ENCODE assay signal across 7 cellular contexts in genomic region chr3:39108309-39108708, GRCh38. TPM values are rescaled to one million over a fixed set of nuclear protein-coding genes. Genes with fewer than 3 reads are reported as not detected.
DNase-seq lines count a peak whose midpoint lies in the region; ATAC-seq and TF ChIP-seq lines count a peak whose summit lies in the region.

No MANE protein-coding gene starts in this region.

- ATAC-seq in GM18511 (IDR thresholded peaks at IDR 0.05; ENCODE audit: unreplicated experiment) (peak; percentile 85), GM21825 (IDR thresholded peaks at IDR 0.05; ENCODE audit: unreplicated experiment) (peak; percentile 80)

- H3K9me2 ChIP-seq in MM.1S (replicated peaks; ENCODE audit: insufficient read depth, low read length), result no peaks in the 10 kb centered on the region
- no peaks in the 10 kb centered on the region for H3K9me2 ChIP-seq in neural cell (ENCODE audit: insufficient read depth, low read length)

- H3K27ac ChIP-seq in MM.1S (ENCODE audit: low read length), result peak overlapping the region; percentile 87
- H3K27ac ChIP-seq in neural cell (ENCODE audit: low read length), result peak overlapping the region; percentile 69

- H3K9ac ChIP-seq in MM.1S (ENCODE audit: low read length) (peak overlapping the region; percentile 86; the same call in 1 of the 2 replicates), neural cell (ENCODE audit: low read length) (peak overlapping the region; percentile 83)

- H3K36me3 ChIP-seq in MM.1S (replicated peaks; ENCODE audit: insufficient read depth, low read length) (no peaks in the 10 kb centered on the region), neural cell (ENCODE audit: insufficient read depth, low read length) (no peaks in the 10 kb centered on the region)

- H3K79me2 ChIP-seq in MM.1S (ENCODE audit: low read length), result peaks cover 38% of the 10 kb centered on the region
- H3K79me2 ChIP-seq in neural cell (replicated peaks; ENCODE audit: insufficient read depth, low read length), result peaks cover 21% of the 10 kb centered on the region

- no peak for TF ChIP-seq RAD21 in neural cell (conservative IDR thresholded peaks at IDR 0.05)

- H3K27me3 ChIP-seq in MM.1S (replicated peaks; ENCODE audit: insufficient read depth, low read length), result no peaks in the 10 kb centered on the region
- H3K27me3 ChIP-seq in neural cell (ENCODE audit: insufficient read depth, low read depth, low read length), result no peaks in the 10 kb centered on the region

- H3K4me3 ChIP-seq in MM.1S (ENCODE audit: low read length), result peak overlapping the region; percentile 99
- H3K4me3 ChIP-seq in neural cell (ENCODE audit: low read length), result peak overlapping the region; percentile 99

- TF ChIP-seq EP300 in neural cell (conservative IDR thresholded peaks at IDR 0.05; ENCODE audit: poor library complexity, severe bottlenecking), result no peak

- TF ChIP-seq CTCF in MM.1S (IDR thresholded peaks at IDR 0.05; ENCODE audit: low read length), result no peak
- TF ChIP-seq CTCF in neural cell (IDR thresholded peaks at IDR 0.05; ENCODE audit: poor library complexity, severe bottlenecking), result no peak

- H3K4me1 ChIP-seq in MM.1S (ENCODE audit: low read length), result peaks cover 29% of the 10 kb centered on the region

- H4K20me1 ChIP-seq in MM.1S (ENCODE audit: insufficient read depth, low read length) (no peaks in the 10 kb centered on the region), neural cell (ENCODE audit: insufficient read depth) (no peaks in the 10 kb centered on the region)

- H3F3A ChIP-seq in MM.1S (ENCODE audit: insufficient read depth, low read length) (peaks cover 12% of the 10 kb centered on the region), neural cell (ENCODE audit: insufficient read depth, low read length, poor library complexity, severe bottlenecking) (peaks cover 4% of the 10 kb centered on the region)

- H3K9me3 ChIP-seq in MM.1S (replicated peaks; ENCODE audit: insufficient read depth, low read length) (no peaks in the 10 kb centered on the region), neural cell (ENCODE audit: low read length) (no peaks in the 10 kb centered on the region)

- H3K4me2 ChIP-seq in MM.1S (ENCODE audit: low read depth, low read length) (peak overlapping the region; percentile 99), neural cell (ENCODE audit: low read length) (peak overlapping the region; percentile 88)

- no peak overlapping the region; the same call in 1 of the 2 replicates for H2AFZ ChIP-seq in MM.1S (ENCODE audit: low read length)
- H2AFZ ChIP-seq in neural cell (ENCODE audit: low read depth, low read length), result peak overlapping the region; percentile 94

- DNase-seq in MM.1S (peak; percentile 88), EL (no peak), islet precursor cell (no peak)
- DNase-seq in central memory CD4-positive, alpha-beta T cell, result peak; percentile 53

TF ChIP-seq in neural cell, 6 proteins besides CTCF, POLR2A, EP300 and RAD21:
- no peak for TF ChIP-seq POLR2AphosphoS5 (IDR thresholded peaks at IDR 0.05)
- no peak for TF ChIP-seq TAF1 (IDR thresholded peaks at IDR 0.05; ENCODE audit: low read depth)
- no peak for TF ChIP-seq MXI1 (conservative IDR thresholded peaks at IDR 0.05; ENCODE audit: poor library complexity, severe bottlenecking)
- no peak for TF ChIP-seq REST (IDR thresholded peaks at IDR 0.05; ENCODE audit: borderline replicate concordance)
- TF ChIP-seq EZH2 (IDR thresholded peaks at IDR 0.05; ENCODE audit: borderline replicate concordance, insufficient read depth, low read length, poor library complexity, severe bottlenecking), result no peak
- TF ChIP-seq SMC3 (conservative IDR thresholded peaks at IDR 0.05; ENCODE audit: poor library complexity), result no peak

RNA-seq across cellular contexts. Expression of gene TTC21A, which starts 0.8 kb away (rescaled TPM):
- 6.2 and 9.4 TPM in 2 replicates for polyA plus RNA-seq in neural cell
- 9.5 and 9.8 TPM in 2 replicates for polyA minus RNA-seq in neural cell

RNA-seq across cellular contexts. Expression of gene GORASP1, which starts 0.9 kb away (rescaled TPM):
- polyA plus RNA-seq in neural cell, result 55.6 and 89.1 TPM in 2 replicates
- 40.9 and 42.1 TPM in 2 replicates for polyA minus RNA-seq in neural cell

RNA-seq across cellular contexts. Expression of gene CSRNP1, which starts 45.1 kb away (rescaled TPM):
- 0.09 and 0.22 TPM in 2 replicates for polyA plus RNA-seq in neural cell
- polyA minus RNA-seq in neural cell, result 0.69 and 0.73 TPM in 2 replicates

RNA-seq across cellular contexts. Expression of gene WDR48, which starts 56.5 kb away (rescaled TPM):
- 87.1 and 111 TPM in 2 replicates for polyA plus RNA-seq in neural cell
- 140 and 165 TPM in 2 replicates for polyA minus RNA-seq in neural cell

RNA-seq across cellular contexts. Expression of gene SCN11A, which starts 56.6 kb away (rescaled TPM):
- 2.2 and 2.8 TPM in 2 replicates for polyA plus RNA-seq in neural cell
- polyA minus RNA-seq in neural cell, result 1.9 and 2.1 TPM in 2 replicates

Comparison
In these comparisons a context has a peak if more than half of its experiments do, and no peak if none do; other contexts are left out.
1. DNase-seq: peak in MM.1S (single experiment) and central memory CD4-positive, alpha-beta T cell (single experiment); none in EL (single experiment) and islet precursor cell (single experiment).